Comparison of ENCODE assay signal across 8 cellular contexts in genomic region chr1:149927535-149928387, GRCh38. TPM values are rescaled to one million over a fixed set of nuclear protein-coding genes. Genes with fewer than 3 reads are reported as not detected.
A peak's percentile ranks its signal among the peaks of the same experiment; 100 is the strongest.
DNase-seq lines count a peak whose midpoint lies in the region; ATAC-seq, FAIRE-seq and TF ChIP-seq lines count a peak whose summit lies in the region.

TSS of gene SF3B4 (minus strand) at chr1:149927803. CDS start at chr1:149927759, 44 bp downstream.

- H3K27me3 Mint-ChIP-seq in CD4-positive, CD25-positive, alpha-beta regulatory T cell, result peaks cover 5% of the 10 kb centered on the region

- FAIRE-seq in HepG2 (lab: Jason Lieb, UNC), result peak; percentile 79

- no peak within 1 kb of the TSS for H2AFZ ChIP-seq in HepG2 (ENCODE audit: low read length)

- TF ChIP-seq EP300 in HepG2 (IDR thresholded peaks at IDR 0.05; ENCODE audit: low read depth in 2 of 2, low read length in 2 of 2), result 0 out of 4 replicates have a peak, but pooled peaks of 1 of the 2 experiments have one; percentile 16
- no peak for TF ChIP-seq EP300 in HepG2 (CRISPR knock-in tag; IDR thresholded peaks at IDR 0.05; ENCODE audit: borderline replicate concordance)

- 0 out of 2 replicates have a peak, but pooled peaks cover 3% of the 10 kb centered on the region for H4K20me1 ChIP-seq in HepG2 (ENCODE audit: insufficient read depth, low read length)

- intact Hi-C loops in HepG2 (cut with micrococcal nuclease; ENCODE audit: unreplicated experiment), result loop anchor here (1.0 kb wide), 1 partner anchor 25 kb away; no protein-coding TSS in a partner anchor

- peak; percentile 94 to 95 for TF ChIP-seq POLR2A in HepG2 (IDR thresholded peaks at IDR 0.05; ENCODE audit: insufficient read depth in 1 of 2, low read depth in 2 of 2, low read length in 2 of 2)

- peaks cover 40% of the 10 kb centered on the region for H3K36me3 ChIP-seq in CD4-positive, CD25-positive, alpha-beta regulatory T cell (ENCODE audit: control insufficient read depth, insufficient read depth, low read length)
- H3K36me3 ChIP-seq in HepG2 (replicated peaks in 1 of 2; ENCODE audit: control insufficient read depth in 1 of 2, insufficient read depth in 2 of 2, low read length in 2 of 2), result peaks cover 13 to 37% of the 10 kb centered on the region in 2 experiments; a peak in 4 of 5 replicates

- in situ Hi-C loops in HepG2 (cut with HindIII; ENCODE audit: extremely low pct_ligation_motif_present, low pct_unique_long_range_greater_than_20kb), result no loop called here

- POLR2A ChIA-PET in HepG2 (lab: Yijun Ruan, JAX), result interaction anchor here (0.7 to 2.3 kb wide), 9 partner anchors 8 to 258 kb away, joined by 3 to 27 read pairs (median 4); partner anchors contain the start of genes MTMR11, OTUD7B and SV2A

- H3K4me3 ChIP-seq in CD4-positive, CD25-positive, alpha-beta regulatory T cell (ENCODE audit: low read depth, low read length), result peak within 1 kb of the TSS; percentile 92
- peak within 1 kb of the TSS; percentile 90 to 99 (median 92) for H3K4me3 ChIP-seq in HepG2 (replicated peaks in 1 of 3; ENCODE audit: insufficient read depth in 1 of 3, low read depth in 2 of 3, low read length in 3 of 3)

- ATAC-seq in CD4-positive, CD25-positive, alpha-beta regulatory T cell (ENCODE audit: low read depth in 2 of 2), result peak; percentile 97 to 98
- ATAC-seq in GM19438 (IDR thresholded peaks at IDR 0.05; ENCODE audit: low read depth, unreplicated experiment) (peak; percentile 91), HG03571 (IDR thresholded peaks at IDR 0.05; ENCODE audit: unreplicated experiment) (peak; percentile 88), HepG2 (peak; percentile 99)

- peak within 1 kb of the TSS; percentile 85 for H3K9ac ChIP-seq in HepG2 (ENCODE audit: insufficient read depth, low read depth, low read length)

- peaks cover 23 to 49% (median 30%) of the 10 kb centered on the region in 4 donors for H3K4me1 Mint-ChIP-seq in CD4-positive, CD25-positive, alpha-beta regulatory T cell

- peak; percentile 93 to 98 (median 95) for DNase-seq in CD4-positive, CD25-positive, alpha-beta regulatory T cell
- DNase-seq in NCI-H774 (lab: John Stamatoyannopoulos, UW) (peak; percentile 94), dermis blood vessel endothelial cell (peak; percentile 96), HepG2 (ENCODE audit: low spot score) (peak; percentile 87)
- DNase-seq in activated CD4-positive, alpha-beta T cell treated with anti-CD3 and anti-CD28 coated beads, Interleukin-2, amount 50 U/mL, for 4 hours, result peak; percentile 94
- DNase-seq in stimulated activated CD4-positive, alpha-beta T cell treated with anti-CD3 and anti-CD28 coated beads, Interleukin-2, amount 100 ng/mL, for 48 hours, result peak; percentile 89 to 90

- peaks cover 17% of the 10 kb centered on the region for H3K79me2 ChIP-seq in HepG2 (ENCODE audit: insufficient read depth, low read length)

- H3K27me3 ChIP-seq in CD4-positive, CD25-positive, alpha-beta regulatory T cell (ENCODE audit: control insufficient read depth, insufficient read depth, low read length), result no peaks in the 10 kb centered on the region
- H3K27me3 ChIP-seq in HepG2 (ENCODE audit: control insufficient read depth in 1 of 2, insufficient read depth in 2 of 2, low read length in 2 of 2), result no peaks in the 10 kb centered on the region; a peak in 1 of 5 replicates

- peak within 1 kb of the TSS; percentile 95 to 100 (median 96) for H3K4me3 Mint-ChIP-seq in CD4-positive, CD25-positive, alpha-beta regulatory T cell

- CTCF ChIA-PET in HepG2 (lab: Yijun Ruan, JAX; ENCODE audit: low intra/inter-chr PET ratio, low total read pairs), result no interaction called here

- peak within 1 kb of the TSS; percentile 97 to 99 (median 98) for H3K27ac Mint-ChIP-seq in CD4-positive, CD25-positive, alpha-beta regulatory T cell

- H3K4me1 ChIP-seq in CD4-positive, CD25-positive, alpha-beta regulatory T cell (ENCODE audit: control insufficient read depth, insufficient read depth, low read length, poor library complexity, severe bottlenecking), result peaks cover 29% of the 10 kb centered on the region
- peaks cover 30% of the 10 kb centered on the region for H3K4me1 ChIP-seq in HepG2 (ENCODE audit: insufficient read depth, low read length)

- no peaks in the 10 kb centered on the region for H3K9me3 Mint-ChIP-seq in CD4-positive, CD25-positive, alpha-beta regulatory T cell

- H3K4me2 ChIP-seq in HepG2 (ENCODE audit: low read depth, low read length), result peak within 1 kb of the TSS; percentile 90

- H3K9me3 ChIP-seq in CD4-positive, CD25-positive, alpha-beta regulatory T cell (ENCODE audit: control insufficient read depth in 2 of 2, low read length in 2 of 2), result no peaks in the 10 kb centered on the region
- no peaks in the 10 kb centered on the region for H3K9me3 ChIP-seq in HepG2 (ENCODE audit: low read length)

- BruUV-seq in HepG2 (replicated peaks; lab: Mats Ljungman, UMichigan), result TSS peak; percentile 98

- 0 out of 2 replicates have a peak, but pooled peaks have one; percentile 18 for TF ChIP-seq CTCF in HepG2 (CRISPR knock-in tag; IDR thresholded peaks at IDR 0.05)

- H3K36me3 Mint-ChIP-seq in CD4-positive, CD25-positive, alpha-beta regulatory T cell, result peaks cover 35% of the 10 kb centered on the region

- WGBS in HepG2 (ENCODE audit: low lambda C conversion rate), result 0% methylated on average over 29 of the region's 48 CpGs

- H3K27ac ChIP-seq in CD4-positive, CD25-positive, alpha-beta regulatory T cell (ENCODE audit: insufficient read depth, low read length, poor library complexity, severe bottlenecking), result peak within 1 kb of the TSS; percentile 97
- peak within 1 kb of the TSS; percentile 88 for H3K27ac ChIP-seq in HepG2 (ENCODE audit: extremely low read length, insufficient read depth, low read length)

- TF ChIP-seq RAD21 in HepG2 (CRISPR knock-in tag; IDR thresholded peaks at IDR 0.05), result 0 out of 2 replicates have a peak, but pooled peaks have one; percentile 14

TF ChIP-seq in HepG2, 621 proteins besides CTCF, POLR2A, EP300 and RAD21 (continues in another document):
- no peak for TF ChIP-seq ZNF782 (CRISPR knock-in tag; IDR thresholded peaks at IDR 0.05; ENCODE audit: borderline replicate concordance)
- peak; percentile 89 for TF ChIP-seq KMT2A (CRISPR knock-in tag; IDR thresholded peaks at IDR 0.05)
- TF ChIP-seq SNAI1 (CRISPR knock-in tag; IDR thresholded peaks at IDR 0.05; ENCODE audit: borderline replicate concordance), result 0 out of 2 replicates have a peak, but pooled peaks have one; percentile 52
- 0 out of 2 replicates have a peak, but pooled peaks have one; percentile 36 for TF ChIP-seq ZNF780A (CRISPR knock-in tag; IDR thresholded peaks at IDR 0.05)
- no peak for TF ChIP-seq BCL3 (CRISPR knock-in tag; IDR thresholded peaks at IDR 0.05)
- peak; percentile 88 for TF ChIP-seq SP2 (CRISPR knock-in tag; IDR thresholded peaks at IDR 0.05)

RNA-seq across cellular contexts. Expression of gene SF3B4, which starts in this region (rescaled TPM):
- 56.0 TPM for total RNA-seq in CD4-positive, CD25-positive, alpha-beta regulatory T cell
- 100 to 1,000 TPM in 1 of 4 donors, 10 to 100 TPM in 3; 81.8 to 103 (median 87.4) TPM for polyA plus RNA-seq in CD4-positive, CD25-positive, alpha-beta regulatory T cell
- 7.8 and 16.3 TPM in 2 replicates for total RNA-seq in dermis blood vessel endothelial cell
- 14.8 and 24.6 TPM in 2 replicates for total RNA-seq in HepG2 (2016; rRNA removed; fragmentation: Illumina TruSeq; extraction: Trizol)
- total RNA-seq in HepG2 (2016; cell fraction: cytosol; rRNA removed; fragmentation: Illumina TruSeq; extraction: Trizol; ENCODE audit: low read depth), result 3.4 and 4.9 TPM in 2 replicates
- 11.6 and 24.9 TPM in 2 replicates for total RNA-seq in HepG2 (2016; cell fraction: insoluble cytoplasmic fraction; rRNA removed; fragmentation: Illumina TruSeq; extraction: Trizol)
- 10.3 and 11.6 TPM in 2 replicates for total RNA-seq in HepG2 (2016; cell fraction: membrane; rRNA removed; fragmentation: Illumina TruSeq; extraction: Trizol)
- 11.4 and 16.3 TPM in 2 replicates for total RNA-seq in HepG2 (2016; cell fraction: nucleus; rRNA removed; fragmentation: Illumina TruSeq; extraction: Trizol)
- 13.8 and 14.6 TPM in 2 replicates for polyA plus RNA-seq in HepG2 (2011; rRNA removed)
- 9.1 and 10.1 TPM in 2 replicates for polyA plus RNA-seq in HepG2 (2011; cell fraction: cytosol; rRNA removed)
- 10.6 and 12.6 TPM in 2 replicates for polyA plus RNA-seq in HepG2 (2011; cell fraction: nucleus; rRNA removed)
- polyA plus RNA-seq in HepG2 (2012), result 36.2 and 39.4 TPM in 2 replicates
- 11.3 and 13.8 TPM in 2 replicates for polyA plus RNA-seq in HepG2 (2016; cell fraction: cytosol; fragmentation: Illumina TruSeq; extraction: Trizol; ENCODE audit: low read depth)
- 37.5 and 53.9 TPM in 2 replicates for polyA plus RNA-seq in HepG2 (2016; cell fraction: insoluble cytoplasmic fraction; fragmentation: Illumina TruSeq; extraction: Trizol; ENCODE audit: low read depth)
- 17.3 and 22.1 TPM in 2 replicates for polyA plus RNA-seq in HepG2 (2016; cell fraction: membrane; fragmentation: Illumina TruSeq; extraction: Trizol; ENCODE audit: low read depth)
- 28.9 and 31.3 TPM in 2 replicates for polyA plus RNA-seq in HepG2 (2016; cell fraction: nucleus; fragmentation: Illumina TruSeq; extraction: Trizol; ENCODE audit: insufficient read depth, low read depth)
- polyA minus RNA-seq in HepG2 (2011; rRNA and poly(A)+ RNA removed; ENCODE audit: low replicate concordance), result 14.9 and 44.2 TPM in 2 replicates
- polyA minus RNA-seq in HepG2 (2011; cell fraction: cytosol; rRNA and poly(A)+ RNA removed), result 14.8 and 15.7 TPM in 2 replicates
- 12.9 and 16.2 TPM in 2 replicates for polyA minus RNA-seq in HepG2 (2011; cell fraction: nucleus; rRNA and poly(A)+ RNA removed)

Comparison
In these comparisons a context has a peak if more than half of its experiments do, and no peak if none do; other contexts are left out.
1. Peak in every context shown above with its lines: DNase-seq, ATAC-seq, H3K4me3 ChIP-seq and H3K27ac ChIP-seq.